In genomic region chr9:136036848-136037247, GRCh38 we compare ENCODE assay signal across 11 cellular contexts.
"Had no signal": no experiment of that assay in that cellular context is flagged by ENCODE, and none has a peak within 500 bp of the region (broad histone marks: within the 10 kb centered on the region; RNA-seq: fewer than 3 reads in every experiment).

No MANE protein-coding gene starts in this region.

- H3K4me3 Mint-ChIP-seq: GM23338, H9, HFFc6 had no signal

- H2AFZ ChIP-seq: GM23338 had no signal

- H3K4me2 ChIP-seq: GM23338 had no signal

- H3K36me3 Mint-ChIP-seq: IgD-negative memory B cell had no signal

- H3K27ac Mint-ChIP-seq: GM23338, H9, HFFc6, IgD-negative memory B cell had no signal

- ATAC-seq: GM23338, HepG2 had no signal

- H3K4me3 ChIP-seq: GM23338 had no signal

- DNase-seq: H9, HCEC 1CT, HFFc6, Kasumi-1, KG1 had no signal

- H3K27ac ChIP-seq: HL-60 had no signal

- FAIRE-seq: H1, H54, HepG2 had no signal

- H3K4me1 Mint-ChIP-seq: H9, IgD-negative memory B cell had no signal
